9 cellular contexts compared by ENCODE assay signal in genomic region chr3:29486087-29486486, GRCh38.
DNase-seq lines count a peak whose midpoint lies in the region; TF ChIP-seq lines count a peak whose summit lies in the region.
"Had no signal": no experiment of that assay in that cellular context is flagged by ENCODE, and none has a peak within 500 bp of the region (broad histone marks: within the 10 kb centered on the region; RNA-seq: fewer than 3 reads in every experiment).

No MANE protein-coding gene starts in this region.

- peak overlapping the region; percentile 18 for H3K4me2 ChIP-seq in smooth muscle cell

- no peak overlapping the region for H3K4me3 ChIP-seq in smooth muscle cell
- H3K4me3 ChIP-seq in CD4-positive, alpha-beta memory T cell (ENCODE audit: low read length in 2 of 2) = no peak overlapping the region

- TF ChIP-seq CTCF in smooth muscle cell (IDR thresholded peaks at IDR 0.05; ENCODE audit: borderline replicate concordance, insufficient read depth, poor library complexity, severe bottlenecking) (no peak), GM10266 (IDR thresholded peaks at IDR 0.05; ENCODE audit: control insufficient read depth, insufficient read depth, low read depth, missing control alignments) (no peak)

- DNase-seq in NCI-H187 treated with DMSO at 0.1 percent for 48 hours (lab: John Stamatoyannopoulos, UW) = peak; percentile 9
- no peak for DNase-seq in NCI-H187 (lab: John Stamatoyannopoulos, UW)
- peak; percentile 3 for DNase-seq in NCI-H2196 treated with DMSO at 0.1 percent for 48 hours (lab: John Stamatoyannopoulos, UW; ENCODE audit: unreplicated experiment)
- peak; percentile 71 for DNase-seq in epithelial cell of prostate (ENCODE audit: low read depth, low spot score)
- no peak for DNase-seq in smooth muscle cell (lab: John Stamatoyannopoulos, UW; ENCODE audit: unreplicated experiment)
- DNase-seq in GM10266 (ENCODE audit: extremely low spot score) = no peak
- no peak for DNase-seq in CD4-positive, alpha-beta memory T cell
- DNase-seq in GOT3 (lab: John Stamatoyannopoulos, UW) = no peak
- DNase-seq: effector memory CD4-positive, alpha-beta T cell had no signal

- H4K20me1 ChIP-seq in smooth muscle cell (ENCODE audit: low read depth) = no peaks in the 10 kb centered on the region

- H3K4me3 Mint-ChIP-seq in CD4-positive, alpha-beta memory T cell = no peak overlapping the region

- no peaks in the 10 kb centered on the region for H3K4me1 Mint-ChIP-seq in CD4-positive, alpha-beta memory T cell

- no peaks in the 10 kb centered on the region for H3K36me3 Mint-ChIP-seq in CD4-positive, alpha-beta memory T cell

- CTCF ChIA-PET in CD4-positive, alpha-beta memory T cell (lab: Charles Lee; ENCODE audit: partially characterized antibody) = no interaction called here

- H3K27ac ChIP-seq in epithelial cell of prostate (peak overlapping the region; percentile 68), smooth muscle cell (ENCODE audit: low read depth) (no peak overlapping the region)
- H3K27ac ChIP-seq in CD4-positive, alpha-beta memory T cell (ENCODE audit: low read depth, low read length) = no peak overlapping the region

- H3K79me2 ChIP-seq in smooth muscle cell (ENCODE audit: low read depth) = peaks cover 40% of the 10 kb centered on the region

- no peak overlapping the region for H3K27ac Mint-ChIP-seq in CD4-positive, alpha-beta memory T cell

- H3F3A ChIP-seq in smooth muscle cell (ENCODE audit: low read depth) = no peaks in the 10 kb centered on the region

- H3K4me1 ChIP-seq in smooth muscle cell (ENCODE audit: low read depth) = peaks cover 3% of the 10 kb centered on the region
- H3K4me1 ChIP-seq in CD4-positive, alpha-beta memory T cell (ENCODE audit: insufficient read depth, low read length) = no peaks in the 10 kb centered on the region

- no peaks in the 10 kb centered on the region for H3K36me3 ChIP-seq in smooth muscle cell (ENCODE audit: low read depth)
- H3K36me3 ChIP-seq in CD4-positive, alpha-beta memory T cell (ENCODE audit: insufficient read depth, low read length) = no peaks in the 10 kb centered on the region

- POLR2A ChIA-PET in CD4-positive, alpha-beta memory T cell (lab: Charles Lee; ENCODE audit: partially characterized antibody) = no interaction called here

- H3K9me3 Mint-ChIP-seq in CD4-positive, alpha-beta memory T cell = peaks cover 0 to 5% (median under 1%) of the 10 kb centered on the region in 8 donors

- no peaks in the 10 kb centered on the region for H3K27me3 Mint-ChIP-seq in CD4-positive, alpha-beta memory T cell

- 84% methylated on average over 6 of the region's 6 CpGs for WGBS in smooth muscle cell (ENCODE audit: low lambda C conversion rate)

- H3K9ac ChIP-seq in smooth muscle cell (ENCODE audit: low read depth) = no peak overlapping the region

- H3K27me3 ChIP-seq in smooth muscle cell (ENCODE audit: low read depth) = no peaks in the 10 kb centered on the region
- no peaks in the 10 kb centered on the region for H3K27me3 ChIP-seq in CD4-positive, alpha-beta memory T cell (ENCODE audit: insufficient read depth, low read length)

- no peaks in the 10 kb centered on the region for H3K9me3 ChIP-seq in smooth muscle cell (replicated peaks; ENCODE audit: low read depth)
- no peaks in the 10 kb centered on the region for H3K9me3 ChIP-seq in CD4-positive, alpha-beta memory T cell (ENCODE audit: control insufficient read depth in 1 of 2, low read length in 2 of 2)

- no peak overlapping the region for H2AFZ ChIP-seq in smooth muscle cell (ENCODE audit: low read depth)

- intact Hi-C loops in CD4-positive, alpha-beta memory T cell (cut with micrococcal nuclease) = no loop called here

Comparison
In these comparisons a context has a peak if more than half of its experiments do, and no peak if none do; other contexts are left out.
1. DNase-seq: peak in NCI-H187 treated with DMSO at 0.1 percent for 48 hours (single experiment), NCI-H2196 treated with DMSO at 0.1 percent for 48 hours (single experiment) and epithelial cell of prostate (single experiment); none in NCI-H187 (0 of 2), smooth muscle cell (single experiment), GM10266 (single experiment), CD4-positive, alpha-beta memory T cell (0 of 5) and GOT3 (single experiment).